Comparison of ENCODE assay signal across 17 cellular contexts in the genomic region with DNA sequence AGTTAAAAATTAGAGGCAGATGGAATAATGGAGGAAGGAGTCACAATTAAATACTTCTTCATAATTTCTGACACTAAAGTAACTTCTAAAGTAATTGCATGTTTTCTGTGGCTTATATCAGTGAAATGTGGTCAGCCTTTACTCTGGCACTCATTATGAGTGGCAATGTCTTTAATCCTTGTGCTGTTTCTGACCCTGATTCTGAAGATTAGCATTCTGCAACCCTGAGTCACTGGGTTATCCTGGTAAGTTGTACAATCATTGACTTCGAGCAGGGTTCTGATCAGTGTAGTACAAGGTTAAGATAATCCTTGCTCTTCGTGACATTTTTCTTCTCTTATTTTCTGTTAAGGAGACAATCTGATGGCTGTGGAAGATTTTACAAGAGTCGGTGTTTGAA.
DNase-seq lines count a peak whose midpoint lies in the region; FAIRE-seq and TF ChIP-seq lines count a peak whose summit lies in the region.
"Had no signal": no experiment of that assay in that cellular context is flagged by ENCODE, and none has a peak within 500 bp of the region (broad histone marks: within the 10 kb centered on the region; RNA-seq: fewer than 3 reads in every experiment).

No MANE protein-coding gene starts in this region.

- CTCF ChIA-PET in A673 (lab: Charles Lee): no interaction called here

- no peak overlapping the region for H3K4me3 ChIP-seq in choroid plexus epithelial cell (ENCODE audit: low read depth, low read length)
- no peak overlapping the region for H3K4me3 ChIP-seq in A673 (ENCODE audit: low read depth, low read length, poor library complexity, severe bottlenecking)
- H3K4me3 ChIP-seq in coronary artery: no peak overlapping the region
- H3K4me3 ChIP-seq: HAP-1 had no signal

- no TSS peak for BruUV-seq in A673 (replicated peaks; lab: Mats Ljungman, UMichigan)

- no peaks in the 10 kb centered on the region for H3K9me3 ChIP-seq in A673 (ENCODE audit: low read depth, low read length, poor library complexity, severe bottlenecking)
- H3K9me3 ChIP-seq: HAP-1 had no signal

- H3K27ac ChIP-seq in A673 (ENCODE audit: low read depth, low read length, poor library complexity, severe bottlenecking): no peak overlapping the region
- no peak overlapping the region for H3K27ac ChIP-seq in coronary artery

- no peaks in the 10 kb centered on the region for H3K36me3 ChIP-seq in A673 (ENCODE audit: insufficient read depth, low read length, poor library complexity, severe bottlenecking)
- H3K36me3 ChIP-seq: HAP-1 had no signal

- POLR2A ChIA-PET in A673 (lab: Charles Lee; ENCODE audit: low non-redundant PET): no interaction called here

- TF ChIP-seq CTCF in choroid plexus epithelial cell (conservative IDR thresholded peaks at IDR 0.05; ENCODE audit: low read depth, low read length) (no peak), A673 (conservative IDR thresholded peaks at IDR 0.05; ENCODE audit: low read depth, low read length) (no peak), coronary artery (IDR thresholded peaks at IDR 0.05) (no peak)

- H3K4me1 ChIP-seq in A673 (ENCODE audit: insufficient read depth, low read length, poor library complexity, severe bottlenecking): no peaks in the 10 kb centered on the region
- H3K4me1 ChIP-seq: HAP-1 had no signal

- intact Hi-C loops in A673 (cut with micrococcal nuclease; ENCODE audit: unreplicated experiment): no loop called here

- FAIRE-seq in RCC 7860 (lab: Jason Lieb, UNC): peak; percentile 98
- FAIRE-seq: HTR-8/SVneo had no signal

- peak; percentile 78 for DNase-seq in RCC 7860 (ENCODE audit: low spot score)
- peak; percentile 6 for DNase-seq in choroid plexus epithelial cell (ENCODE audit: low read depth)
- peak; percentile 20 for DNase-seq in kidney glomerular epithelial cell (lab: John Stamatoyannopoulos, UW)
- no peak for DNase-seq in activated T-cell treated with anti-CD3 and anti-CD28 coated beads, Interleukin-2, amount 50 U/mL, for 48 hours
- DNase-seq in A673 (ENCODE audit: low spot score): no peak
- DNase-seq in activated T-cell treated with anti-CD3 and anti-CD28 coated beads for 4 hours: no peak
- DNase-seq in coronary artery (ENCODE audit: low spot score): no peak
- DNase-seq: Calu3; CD4-positive, alpha-beta T cell; DMS53; NCI-H1105 treated with DMSO at 0.1 percent for 48 hours; NCI-H1694 treated with DMSO at 0.1 percent for 48 hours; NCI-H2107; NCI-H2227 treated with DMSO at 0.1 percent for 48 hours; NCI-H524 treated with DMSO at 0.1 percent for 48 hours had no signal

- H3K27me3 ChIP-seq in A673 (replicated peaks; ENCODE audit: insufficient read depth, low read depth, low read length, poor library complexity): no peaks in the 10 kb centered on the region

Comparison
In these comparisons a context has a peak if more than half of its experiments do, and no peak if none do; other contexts are left out.
1. DNase-seq: peak in RCC 7860 (single experiment), choroid plexus epithelial cell (single experiment) and kidney glomerular epithelial cell (single experiment); none in activated T-cell treated with anti-CD3 and anti-CD28 coated beads, Interleukin-2, amount 50 U/mL, for 48 hours (0 of 2), A673 (single experiment), activated T-cell treated with anti-CD3 and anti-CD28 coated beads for 4 hours (single experiment) and coronary artery (single experiment).